32 cellular contexts compared by ENCODE assay signal in the genomic region with DNA sequence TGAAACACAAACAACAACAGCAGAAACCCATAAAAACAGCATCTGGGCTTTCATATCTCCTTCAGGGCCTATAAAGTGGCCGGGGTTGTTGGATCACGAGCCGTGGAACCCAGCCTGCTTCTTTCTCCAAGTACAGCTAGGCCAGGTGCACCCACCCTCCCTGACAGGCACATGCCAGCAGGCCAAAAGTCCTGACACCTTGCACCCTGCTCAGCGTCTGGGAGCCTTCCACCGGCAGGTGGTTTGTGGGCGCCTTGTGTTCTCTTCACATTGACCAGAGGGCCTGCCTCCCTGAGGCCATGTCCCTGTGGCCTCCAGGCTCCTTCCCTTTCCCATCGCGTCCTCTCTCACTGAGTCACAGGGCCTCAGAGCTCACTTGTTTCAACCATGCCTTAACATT.
"Had no signal": no experiment of that assay in that cellular context is flagged by ENCODE, and none has a peak within 500 bp of the region (broad histone marks: within the 10 kb centered on the region; RNA-seq: fewer than 3 reads in every experiment).

No MANE protein-coding gene starts in this region.

- H3K4me2 ChIP-seq: smooth muscle cell had no signal

- H3K9ac ChIP-seq: parathyroid adenoma had no signal

- H3K4me3 ChIP-seq: ovary, psoas muscle, right lobe of liver, skin epidermis, smooth muscle cell, spleen, suprapubic skin, testis, tibial artery, transverse colon, upper lobe of right lung, uterus had no signal

- H3K27ac ChIP-seq: ovary, parathyroid adenoma, psoas muscle, right lobe of liver, skin epidermis, spleen, suprapubic skin, testis, tibial artery, transverse colon, upper lobe of right lung, uterus had no signal

- H3K36me3 ChIP-seq: ovary, right lobe of liver, spleen, suprapubic skin, tibial artery, transverse colon, upper lobe of right lung, uterus had no signal

- DNase-seq: naive thymus-derived CD4-positive, alpha-beta T cell; natural killer cell; nephron progenitor cell; occipital lobe; ovary; posterior cingulate gyrus; psoas muscle; right cardiac atrium; right lobe of liver; spleen; stimulated activated CD4-positive, alpha-beta T cell treated with anti-CD3 and anti-CD28 coated beads, Interleukin-12 subunit alpha, Interleukin-12 subunit beta, amount 100 ng/mL, for 4 hours; stimulated activated CD4-positive, alpha-beta T cell treated with anti-CD3 and anti-CD28 coated beads, Interleukin-1b, Interleukin-23, amount 100 ng/mL, for 48 hours; stimulated activated CD4-positive, alpha-beta T cell treated with anti-CD3 and anti-CD28 coated beads, Interleukin-4, amount 100 ng/mL, for 1 hour; stimulated activated CD4-positive, alpha-beta T cell treated with anti-CD3 and anti-CD28 coated beads, Interleukin-4, amount 100 ng/mL, for 4 hours; stimulated activated CD8-positive, alpha-beta memory T cell treated with anti-CD3 and anti-CD28 coated beads, Interleukin-4, amount 100 ng/mL, for 48 hours; stimulated activated naive CD4-positive, alpha-beta T cell; stimulated activated naive CD8-positive, alpha-beta T cell treated with anti-CD3 and anti-CD28 coated beads, Interleukin-15, amount 100 ng/mL, for 72 hours; stimulated activated naive CD8-positive, alpha-beta T cell treated with anti-CD3 and anti-CD28 coated beads, Interleukin-15, Interleukin-2, amounts not matched to agents 100 U/mL and 50 U/mL, for 24 hours; substantia nigra; testis; tibial artery; transverse colon; upper lobe of right lung; uterus had no signal

- H2AFZ ChIP-seq: parathyroid adenoma had no signal

- H3K4me1 ChIP-seq: parathyroid adenoma, psoas muscle, right lobe of liver, spleen, suprapubic skin, testis, tibial artery, transverse colon, upper lobe of right lung, uterus had no signal

- H3K27me3 ChIP-seq: ovary, right lobe of liver, spleen, suprapubic skin, testis, tibial artery, transverse colon, upper lobe of right lung, uterus had no signal

- H3K9me3 ChIP-seq: ovary, psoas muscle, right lobe of liver, spleen, suprapubic skin, testis, tibial artery, transverse colon, upper lobe of right lung, uterus had no signal

- H3K27ac Mint-ChIP-seq: naive thymus-derived CD4-positive, alpha-beta T cell; natural killer cell; nephron progenitor cell; progenitor cell of endocrine pancreas; stimulated activated memory B cell treated with anti-CD40 and anti-IgM and Interleukin-4, amounts not matched to agents 10 μg/mL and 1 μg/mL and 100 μg/mL, for 72 hours; stimulated activated naive CD8-positive, alpha-beta T cell treated with anti-CD3 and anti-CD28 coated beads, Interleukin-15, amount 100 ng/mL, for 72 hours; type B pancreatic cell had no signal

- H3K4me1 Mint-ChIP-seq: naive thymus-derived CD4-positive, alpha-beta T cell; natural killer cell; neural crest cell; stimulated activated memory B cell treated with anti-CD40 and anti-IgM and Interleukin-4, amounts not matched to agents 10 μg/mL and 1 μg/mL and 100 μg/mL, for 72 hours; stimulated activated naive CD8-positive, alpha-beta T cell treated with anti-CD3 and anti-CD28 coated beads, Interleukin-15, amount 100 ng/mL, for 72 hours had no signal

- H3K4me3 Mint-ChIP-seq: naive thymus-derived CD4-positive, alpha-beta T cell; natural killer cell; nephron progenitor cell; neural crest cell; stimulated activated memory B cell treated with anti-CD40 and anti-IgM and Interleukin-4, amounts not matched to agents 10 μg/mL and 1 μg/mL and 100 μg/mL, for 72 hours; stimulated activated naive CD8-positive, alpha-beta T cell treated with anti-CD3 and anti-CD28 coated beads, Interleukin-15, amount 100 ng/mL, for 72 hours; type B pancreatic cell had no signal

- H3K27me3 Mint-ChIP-seq: naive thymus-derived CD4-positive, alpha-beta T cell; progenitor cell of endocrine pancreas; stimulated activated memory B cell treated with anti-CD40 and anti-IgM and Interleukin-4, amounts not matched to agents 10 μg/mL and 1 μg/mL and 100 μg/mL, for 72 hours; stimulated activated naive CD8-positive, alpha-beta T cell treated with anti-CD3 and anti-CD28 coated beads, Interleukin-15, amount 100 ng/mL, for 72 hours; type B pancreatic cell had no signal

- H3K36me3 Mint-ChIP-seq: naive thymus-derived CD4-positive, alpha-beta T cell; natural killer cell; stimulated activated memory B cell treated with anti-CD40 and anti-IgM and Interleukin-4, amounts not matched to agents 10 μg/mL and 1 μg/mL and 100 μg/mL, for 72 hours; type B pancreatic cell had no signal

- H3K9me3 Mint-ChIP-seq: natural killer cell; nephron progenitor cell; neural crest cell; stimulated activated memory B cell treated with anti-CD40 and anti-IgM and Interleukin-4, amounts not matched to agents 10 μg/mL and 1 μg/mL and 100 μg/mL, for 72 hours; stimulated activated naive CD8-positive, alpha-beta T cell treated with anti-CD3 and anti-CD28 coated beads, Interleukin-15, amount 100 ng/mL, for 72 hours; type B pancreatic cell had no signal

- ATAC-seq: naive thymus-derived CD4-positive, alpha-beta T cell; natural killer cell; psoas muscle; right cardiac atrium; right lobe of liver; stimulated activated memory B cell treated with anti-CD40 and anti-IgM and Interleukin-4, amounts not matched to agents 10 μg/mL and 1 μg/mL and 100 μg/mL, for 72 hours; stimulated activated naive CD8-positive, alpha-beta T cell treated with anti-CD3 and anti-CD28 coated beads, Interleukin-15, amount 100 ng/mL, for 72 hours; stimulated activated naive CD8-positive, alpha-beta T cell treated with anti-CD3 and anti-CD28 coated beads, Interleukin-15, Interleukin-2, amounts not matched to agents 100 U/mL and 50 U/mL, for 24 hours; upper lobe of right lung had no signal
